1 cellular context compared by ENCODE assay signal in the genomic region with DNA sequence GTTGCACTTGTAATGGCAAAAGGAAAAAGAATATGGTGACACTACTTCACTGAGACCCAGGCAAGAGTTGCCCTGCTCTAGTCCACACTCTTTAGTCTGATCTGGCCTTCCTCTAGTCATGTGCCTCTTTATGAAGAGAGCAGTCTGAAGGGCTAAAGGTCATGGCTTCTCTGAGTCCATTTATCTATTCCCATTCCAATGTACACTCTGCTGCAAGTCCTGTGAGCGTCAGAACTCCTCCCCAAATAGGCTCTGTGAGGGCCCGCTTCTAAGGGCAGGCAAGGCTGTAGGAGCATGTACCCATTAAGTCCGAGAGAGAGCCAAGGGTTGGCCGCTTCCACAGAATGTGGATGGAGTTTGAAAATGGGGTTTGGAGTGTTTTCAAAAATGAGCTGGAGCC.
TF ChIP-seq lines count a peak whose summit lies in the region.

No MANE protein-coding gene starts in this region.

TF ChIP-seq in HepG2, 621 proteins besides CTCF, POLR2A, EP300 and RAD21 (continued from another document and continues in another):
- TF ChIP-seq, protein P1, sequence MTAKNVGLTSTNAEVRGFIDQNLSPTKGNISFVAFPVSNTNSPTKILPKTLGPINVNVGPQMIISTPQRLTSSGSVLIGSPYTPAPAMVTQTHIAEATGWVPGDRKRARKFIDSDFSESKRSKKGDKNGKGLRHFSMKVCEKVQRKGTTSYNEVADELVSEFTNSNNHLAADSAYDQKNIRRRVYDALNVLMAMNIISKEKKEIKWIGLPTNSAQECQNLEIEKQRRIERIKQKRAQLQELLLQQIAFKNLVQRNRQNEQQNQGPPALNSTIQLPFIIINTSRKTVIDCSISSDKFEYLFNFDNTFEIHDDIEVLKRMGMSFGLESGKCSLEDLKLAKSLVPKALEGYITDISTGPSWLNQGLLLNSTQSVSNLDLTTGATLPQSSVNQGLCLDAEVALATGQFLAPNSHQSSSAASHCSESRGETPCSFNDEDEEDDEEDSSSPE (CRISPR knock-in tag; IDR thresholded peaks at IDR 0.05), result no peak
- TF ChIP-seq MIXL1 (CRISPR knock-in tag; IDR thresholded peaks at IDR 0.05) (peak; percentile 81), SMYD3 (CRISPR knock-in tag; IDR thresholded peaks at IDR 0.05) (no peak), SNAPC2 (CRISPR knock-in tag; IDR thresholded peaks at IDR 0.05) (no peak), NFRKB (IDR thresholded peaks at IDR 0.05) (no peak), CHD2 (IDR thresholded peaks at IDR 0.05; ENCODE audit: low read depth, low read length) (no peak), MLX (CRISPR knock-in tag; IDR thresholded peaks at IDR 0.05) (0 out of 2 replicates have a peak, but pooled peaks have one; percentile 13), GZF1 (CRISPR knock-in tag; IDR thresholded peaks at IDR 0.05) (no peak), ZNF530 (CRISPR knock-in tag; IDR thresholded peaks at IDR 0.05; ENCODE audit: low read depth) (no peak), TBX2 (CRISPR knock-in tag; IDR thresholded peaks at IDR 0.05; ENCODE audit: borderline replicate concordance) (peak; percentile 59; the same call in 1 of the 2 replicates), NPAS2 (CRISPR knock-in tag; IDR thresholded peaks at IDR 0.05; ENCODE audit: borderline replicate concordance) (no peak), NCOA2 (CRISPR knock-in tag; IDR thresholded peaks at IDR 0.05) (peak; percentile 86), XRCC5 (optimal IDR thresholded peaks at IDR 0.05; ENCODE audit: low read length) (peak; percentile 76), ZNF687 (CRISPR knock-in tag; IDR thresholded peaks at IDR 0.05) (no peak), FOXK2 (IDR thresholded peaks at IDR 0.05) (no peak), ZNF121 (CRISPR knock-in tag; IDR thresholded peaks at IDR 0.05) (peak; percentile 85), HDAC2 (CRISPR knock-in tag; IDR thresholded peaks at IDR 0.05) (peak; percentile 72; the same call in 1 of the 2 replicates), MEIS1 (CRISPR knock-in tag; IDR thresholded peaks at IDR 0.05; ENCODE audit: borderline replicate concordance) (no peak), NRL (CRISPR knock-in tag; IDR thresholded peaks at IDR 0.05; ENCODE audit: borderline replicate concordance) (no peak), GATAD2A (CRISPR knock-in tag; IDR thresholded peaks at IDR 0.05) (peak; percentile 88), FOXP1 (IDR thresholded peaks at IDR 0.05) (no peak), FOXP1 (CRISPR knock-in tag; IDR thresholded peaks at IDR 0.05) (peak; percentile 39; the same call in 1 of the 2 replicates), CCDC6 (CRISPR knock-in tag; IDR thresholded peaks at IDR 0.05) (0 out of 2 replicates have a peak, but pooled peaks have one; percentile 50), ZNF10 (CRISPR knock-in tag; IDR thresholded peaks at IDR 0.05; ENCODE audit: borderline replicate concordance, low read depth) (no peak), ZNF264 (CRISPR knock-in tag; IDR thresholded peaks at IDR 0.05) (0 out of 2 replicates have a peak, but pooled peaks have one; percentile 46), KDM5B (CRISPR knock-in tag; IDR thresholded peaks at IDR 0.05; ENCODE audit: borderline replicate concordance) (no peak), ZFX (CRISPR knock-in tag; IDR thresholded peaks at IDR 0.05; ENCODE audit: low read depth) (peak; percentile 49), ZBTB25 (CRISPR knock-in tag; IDR thresholded peaks at IDR 0.05) (peak; percentile 55; the same call in 1 of the 2 replicates), ZNF776 (CRISPR knock-in tag; IDR thresholded peaks at IDR 0.05) (no peak), ZNF879 (CRISPR knock-in tag; IDR thresholded peaks at IDR 0.05) (no peak), MYC (CRISPR knock-in tag; IDR thresholded peaks at IDR 0.05; ENCODE audit: borderline replicate concordance) (no peak), CHCHD3 (CRISPR knock-in tag; IDR thresholded peaks at IDR 0.05) (no peak), ZNF142 (CRISPR knock-in tag; IDR thresholded peaks at IDR 0.05) (no peak), TRIM24 (CRISPR knock-in tag; IDR thresholded peaks at IDR 0.05) (no peak), ZMYM2 (CRISPR knock-in tag; IDR thresholded peaks at IDR 0.05) (peak; percentile 61; the same call in 1 of the 2 replicates), DPF2 (CRISPR knock-in tag; IDR thresholded peaks at IDR 0.05; ENCODE audit: borderline replicate concordance, low read depth) (peak; percentile 51; the same call in 1 of the 2 replicates), BCL6 (CRISPR knock-in tag; IDR thresholded peaks at IDR 0.05) (peak; percentile 74), CREB3 (CRISPR knock-in tag; IDR thresholded peaks at IDR 0.05) (no peak), TCF12 (IDR thresholded peaks at IDR 0.05) (no peak), TCF12 (CRISPR knock-in tag; IDR thresholded peaks at IDR 0.05) (no peak), SMAD3 (CRISPR knock-in tag; IDR thresholded peaks at IDR 0.05) (peak; percentile 45; the same call in 1 of the 2 replicates), CEBPG (CRISPR knock-in tag; IDR thresholded peaks at IDR 0.05) (peak; percentile 51), HDAC1 (CRISPR knock-in tag; IDR thresholded peaks at IDR 0.05) (peak; percentile 67)
- TF ChIP-seq, protein P2, sequence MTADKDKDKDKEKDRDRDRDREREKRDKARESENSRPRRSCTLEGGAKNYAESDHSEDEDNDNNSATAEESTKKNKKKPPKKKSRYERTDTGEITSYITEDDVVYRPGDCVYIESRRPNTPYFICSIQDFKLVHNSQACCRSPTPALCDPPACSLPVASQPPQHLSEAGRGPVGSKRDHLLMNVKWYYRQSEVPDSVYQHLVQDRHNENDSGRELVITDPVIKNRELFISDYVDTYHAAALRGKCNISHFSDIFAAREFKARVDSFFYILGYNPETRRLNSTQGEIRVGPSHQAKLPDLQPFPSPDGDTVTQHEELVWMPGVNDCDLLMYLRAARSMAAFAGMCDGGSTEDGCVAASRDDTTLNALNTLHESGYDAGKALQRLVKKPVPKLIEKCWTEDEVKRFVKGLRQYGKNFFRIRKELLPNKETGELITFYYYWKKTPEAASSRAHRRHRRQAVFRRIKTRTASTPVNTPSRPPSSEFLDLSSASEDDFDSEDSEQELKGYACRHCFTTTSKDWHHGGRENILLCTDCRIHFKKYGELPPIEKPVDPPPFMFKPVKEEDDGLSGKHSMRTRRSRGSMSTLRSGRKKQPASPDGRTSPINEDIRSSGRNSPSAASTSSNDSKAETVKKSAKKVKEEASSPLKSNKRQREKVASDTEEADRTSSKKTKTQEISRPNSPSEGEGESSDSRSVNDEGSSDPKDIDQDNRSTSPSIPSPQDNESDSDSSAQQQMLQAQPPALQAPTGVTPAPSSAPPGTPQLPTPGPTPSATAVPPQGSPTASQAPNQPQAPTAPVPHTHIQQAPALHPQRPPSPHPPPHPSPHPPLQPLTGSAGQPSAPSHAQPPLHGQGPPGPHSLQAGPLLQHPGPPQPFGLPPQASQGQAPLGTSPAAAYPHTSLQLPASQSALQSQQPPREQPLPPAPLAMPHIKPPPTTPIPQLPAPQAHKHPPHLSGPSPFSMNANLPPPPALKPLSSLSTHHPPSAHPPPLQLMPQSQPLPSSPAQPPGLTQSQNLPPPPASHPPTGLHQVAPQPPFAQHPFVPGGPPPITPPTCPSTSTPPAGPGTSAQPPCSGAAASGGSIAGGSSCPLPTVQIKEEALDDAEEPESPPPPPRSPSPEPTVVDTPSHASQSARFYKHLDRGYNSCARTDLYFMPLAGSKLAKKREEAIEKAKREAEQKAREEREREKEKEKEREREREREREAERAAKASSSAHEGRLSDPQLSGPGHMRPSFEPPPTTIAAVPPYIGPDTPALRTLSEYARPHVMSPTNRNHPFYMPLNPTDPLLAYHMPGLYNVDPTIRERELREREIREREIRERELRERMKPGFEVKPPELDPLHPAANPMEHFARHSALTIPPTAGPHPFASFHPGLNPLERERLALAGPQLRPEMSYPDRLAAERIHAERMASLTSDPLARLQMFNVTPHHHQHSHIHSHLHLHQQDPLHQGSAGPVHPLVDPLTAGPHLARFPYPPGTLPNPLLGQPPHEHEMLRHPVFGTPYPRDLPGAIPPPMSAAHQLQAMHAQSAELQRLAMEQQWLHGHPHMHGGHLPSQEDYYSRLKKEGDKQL (CRISPR knock-in tag; IDR thresholded peaks at IDR 0.05; ENCODE audit: low read depth), result peak; percentile 61
